1 cellular context compared by ENCODE assay signal in genomic region chr19:49929611-49930482, GRCh38.
TF ChIP-seq lines count a peak whose summit lies in the region.

No MANE protein-coding gene starts in this region.

TF ChIP-seq in HepG2, 621 proteins besides CTCF, POLR2A, EP300 and RAD21 (continued from another document and continues in another):
- 0 out of 2 replicates have a peak, but pooled peaks have one; percentile 73 for TF ChIP-seq FOXO4 (CRISPR knock-in tag; conservative IDR thresholded peaks at IDR 0.05)
- no peak for TF ChIP-seq ZNF296 (CRISPR knock-in tag; conservative IDR thresholded peaks at IDR 0.05)
- TF ChIP-seq ZNF687 (CRISPR knock-in tag; IDR thresholded peaks at IDR 0.05), result peak; percentile 98
- 0 out of 2 replicates have a peak, but pooled peaks have one; percentile 68 for TF ChIP-seq ZFAT (CRISPR knock-in tag; conservative IDR thresholded peaks at IDR 0.05)
- TF ChIP-seq ZFYVE20 (CRISPR knock-in tag; IDR thresholded peaks at IDR 0.05; ENCODE audit: borderline replicate concordance, low read depth), result no peak
- TF ChIP-seq FOXK2 (IDR thresholded peaks at IDR 0.05), result no peak
- no peak for TF ChIP-seq SNAI1 (CRISPR knock-in tag; IDR thresholded peaks at IDR 0.05; ENCODE audit: borderline replicate concordance)
- no peak for TF ChIP-seq ZNF3 (CRISPR knock-in tag; IDR thresholded peaks at IDR 0.05)
- TF ChIP-seq DPF2 (CRISPR knock-in tag; IDR thresholded peaks at IDR 0.05; ENCODE audit: borderline replicate concordance, low read depth), result no peak
- 0 out of 2 replicates have a peak, but pooled peaks have one; percentile 13 for TF ChIP-seq EEA1 (CRISPR knock-in tag; IDR thresholded peaks at IDR 0.05; ENCODE audit: borderline replicate concordance)
- no peak for TF ChIP-seq ZNF570 (CRISPR knock-in tag; IDR thresholded peaks at IDR 0.05; ENCODE audit: borderline replicate concordance)
- peak; percentile 48; the same call in 1 of the 2 replicates for TF ChIP-seq MNT (IDR thresholded peaks at IDR 0.05)
- 0 out of 2 replicates have a peak, but pooled peaks have one; percentile 55 for TF ChIP-seq ZFP37 (CRISPR knock-in tag; IDR thresholded peaks at IDR 0.05; ENCODE audit: borderline replicate concordance)
- no peak for TF ChIP-seq PAX8 (CRISPR knock-in tag; IDR thresholded peaks at IDR 0.05; ENCODE audit: borderline replicate concordance)
- TF ChIP-seq ZFP90 (CRISPR knock-in tag; IDR thresholded peaks at IDR 0.05; ENCODE audit: borderline replicate concordance), result peak; percentile 95
- TF ChIP-seq FOXP1 (IDR thresholded peaks at IDR 0.05), result no peak
- no peak for TF ChIP-seq FOXP1 (CRISPR knock-in tag; IDR thresholded peaks at IDR 0.05)
- no peak for TF ChIP-seq SYNCRIP (IDR thresholded peaks at IDR 0.05; ENCODE audit: insufficient read depth, low read depth, low read length)
- peak; percentile 44; the same call in 1 of the 2 replicates for TF ChIP-seq NFYB (CRISPR knock-in tag; IDR thresholded peaks at IDR 0.05)
- 0 out of 2 replicates have a peak, but pooled peaks have one; percentile 31 for TF ChIP-seq HMGXB3 (CRISPR knock-in tag; IDR thresholded peaks at IDR 0.05; ENCODE audit: borderline replicate concordance)
- TF ChIP-seq SMAD9 (CRISPR knock-in tag; IDR thresholded peaks at IDR 0.05), result 0 out of 2 replicates have a peak, but pooled peaks have one; percentile 65
- TF ChIP-seq ZNF660 (CRISPR knock-in tag; IDR thresholded peaks at IDR 0.05; ENCODE audit: borderline replicate concordance, low read depth), result no peak
- TF ChIP-seq HINFP (CRISPR knock-in tag; IDR thresholded peaks at IDR 0.05; ENCODE audit: low read depth), result no peak; the same call in 1 of the 2 replicates
- TF ChIP-seq ZNF879 (CRISPR knock-in tag; IDR thresholded peaks at IDR 0.05), result no peak; the same call in 1 of the 2 replicates
- TF ChIP-seq PRDM15 (CRISPR knock-in tag; IDR thresholded peaks at IDR 0.05), result peak; percentile 8; the same call in 1 of the 2 replicates
- TF ChIP-seq AKNA (CRISPR knock-in tag; IDR thresholded peaks at IDR 0.05; ENCODE audit: borderline replicate concordance), result no peak
- peak; percentile 80; the same call in 1 of the 2 replicates for TF ChIP-seq ZNF232 (CRISPR knock-in tag; IDR thresholded peaks at IDR 0.05; ENCODE audit: borderline replicate concordance)
- TF ChIP-seq ZFP91 (CRISPR knock-in tag; IDR thresholded peaks at IDR 0.05; ENCODE audit: borderline replicate concordance), result peak; percentile 70
- no peak for TF ChIP-seq CBX2 (IDR thresholded peaks at IDR 0.05; ENCODE audit: low read depth, low read length)
- 0 out of 2 replicates have a peak, but pooled peaks have one; percentile 64 for TF ChIP-seq CBX2 (CRISPR knock-in tag; IDR thresholded peaks at IDR 0.05; ENCODE audit: low read depth)
